In the genomic region with DNA sequence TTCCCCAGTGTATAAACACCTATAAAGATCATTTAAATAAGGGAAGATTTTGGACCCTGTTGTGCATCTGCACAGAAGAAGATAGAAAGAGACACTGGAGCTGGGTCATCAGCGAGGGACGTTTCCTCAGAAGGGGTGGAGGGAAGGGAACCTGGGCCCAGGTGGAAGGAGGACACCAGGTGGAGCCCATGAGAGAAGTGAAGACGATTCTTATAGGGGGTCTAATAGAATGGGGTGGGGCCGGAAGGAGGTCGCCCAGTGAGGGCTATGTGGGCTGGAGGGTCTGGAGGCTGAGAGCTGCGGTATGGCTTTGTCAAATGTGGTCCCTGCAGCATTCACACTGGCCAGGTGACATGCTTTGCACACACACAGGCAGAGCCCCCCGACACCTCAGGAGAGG, we compare ENCODE assay signal across 16 cellular contexts. TPM values are rescaled to one million over a fixed set of nuclear protein-coding genes. Genes with fewer than 3 reads are reported as not detected.
DNase-seq lines count a peak whose midpoint lies in the region; TF ChIP-seq lines count a peak whose summit lies in the region.
"Had no signal": no experiment of that assay in that cellular context is flagged by ENCODE, and none has a peak within 500 bp of the region (broad histone marks: within the 10 kb centered on the region; RNA-seq: fewer than 3 reads in every experiment).

No MANE protein-coding gene starts in this region.

- TF ChIP-seq CTCF in H9 (conservative IDR thresholded peaks at IDR 0.05): peak; percentile 38; the same call in 2 of the 3 replicates
- no peak for TF ChIP-seq CTCF in breast epithelium (IDR thresholded peaks at IDR 0.05)
- TF ChIP-seq CTCF in stomach (IDR thresholded peaks at IDR 0.05): no peak

- TF ChIP-seq EP300 in stomach (IDR thresholded peaks at IDR 0.05): no peak

- H3K56ac ChIP-seq in H9 (ENCODE audit: insufficient read length, low read depth, low read length) (no peak overlapping the region), mesendoderm (ENCODE audit: low read length) (peak overlapping the region; percentile 63)

- peaks cover 0 to 2% (median 0%) of the 10 kb centered on the region in 3 experiments; a peak in 2 of 7 replicates for H3K36me3 Mint-ChIP-seq in H9 (ENCODE audit: insufficient read depth in 1 of 3, low read depth in 3 of 3)
- H3K36me3 Mint-ChIP-seq: IgD-negative memory B cell had no signal

- H3K4me1 ChIP-seq in H9 (ENCODE audit: insufficient read depth, low read length) (peaks cover 30% of the 10 kb centered on the region; the same call in 1 of the 2 replicates), breast epithelium (peaks cover 19 to 24% of the 10 kb centered on the region in 2 donors), mesendoderm (ENCODE audit: control insufficient read depth, low read depth, low read length) (peaks cover 47% of the 10 kb centered on the region), stomach (peaks cover 61 to 97% (median 82%) of the 10 kb centered on the region in 4 donors)

- no peak overlapping the region for H3K9ac ChIP-seq in H9 (ENCODE audit: extremely low read depth, insufficient read length, low read length)
- H3K9ac ChIP-seq in mesendoderm (ENCODE audit: low read length): peak overlapping the region; percentile 39

- H3K4ac ChIP-seq in H9 (ENCODE audit: low read depth, low read length): no peak overlapping the region
- H3K4ac ChIP-seq in mesendoderm (ENCODE audit: low read depth, low read length): peak overlapping the region; percentile 81

- H4K91ac ChIP-seq in H9 (ENCODE audit: insufficient read length, low read depth, low read length): no peak overlapping the region

- no peak overlapping the region for H2AFZ ChIP-seq in H9 (ENCODE audit: low read length)

- H3K18ac ChIP-seq in H9 (ENCODE audit: insufficient read length, low read depth, low read length) (no peak overlapping the region), mesendoderm (ENCODE audit: low read length) (peak overlapping the region; percentile 29)

- H2BK15ac ChIP-seq in H9 (ENCODE audit: low read depth, low read length) (no peak overlapping the region), mesendoderm (replicated peaks; ENCODE audit: low read depth) (no peak overlapping the region)

- WGBS in H9 (ENCODE audit: extremely low coverage, insufficient read length, low lambda C conversion rate): no CpG with 5 or more reads among the region's 7 CpGs
- WGBS in mesendoderm (ENCODE audit: extremely low coverage, insufficient coverage, low lambda C conversion rate): no CpG with 5 or more reads among the region's 7 CpGs
- WGBS in stomach, 5 donors: 75 to 81% (median 77%) methylated on average over 7 of the region's 7 CpGs

- H3K4me3 Mint-ChIP-seq in H9: peak overlapping the region in 1 of 2 experiments; percentile 45; a peak in 1 of 5 replicates
- H3K4me3 Mint-ChIP-seq: activated CD4-positive, alpha-beta memory T cell treated with anti-CD3 and anti-CD28 coated beads, Interleukin-2, amount 10 ng/mL, durations not matched to agents 7 days and 5 days; IgD-negative memory B cell had no signal

- H3K27ac ChIP-seq in H9 (ENCODE audit: insufficient read length, low read depth, low read length) (no peak overlapping the region), breast epithelium (peak overlapping the region; percentile 85 to 98), mesendoderm (ENCODE audit: low read depth, low read length) (peak overlapping the region; percentile 73), stomach (peak overlapping the region in 3 of 5 donors; percentile 85 to 91 (median 89))
- H3K27ac ChIP-seq: SK-N-MC had no signal

- no peak for TF ChIP-seq POLR2A in breast epithelium (IDR thresholded peaks at IDR 0.05)
- TF ChIP-seq POLR2A in stomach (IDR thresholded peaks at IDR 0.05): no peak

- H3K27me3 ChIP-seq in H9 (ENCODE audit: insufficient read depth, low read length) (no peaks in the 10 kb centered on the region), breast epithelium (no peaks in the 10 kb centered on the region), mesendoderm (ENCODE audit: insufficient read depth, low read length, poor library complexity) (no peaks in the 10 kb centered on the region), stomach (peaks cover 0 to 3% (median 0%) of the 10 kb centered on the region in 3 donors)

- DNase-seq in H9 (no peak), breast epithelium (ENCODE audit: low spot score in 2 of 2) (no peak), mesendoderm (no peak), stomach (no peak), D341Med (ENCODE audit: low spot score) (no peak), middle frontal gyrus (ENCODE audit: extremely low spot score, low spot score) (no peak)
- no peak for DNase-seq in stimulated activated CD4-positive, alpha-beta T cell treated with anti-CD3 and anti-CD28 coated beads, Interleukin-4, amount 100 ng/mL, for 24 hours
- no peak for DNase-seq in activated naive CD4-positive, alpha-beta T cell treated with anti-CD3 and anti-CD28 coated beads, Interleukin-2, amount 50 U/mL, for 16 hours
- DNase-seq: activated CD4-positive, alpha-beta memory T cell treated with anti-CD3 and anti-CD28 coated beads, Interleukin-2, amount 10 ng/mL, durations not matched to agents 7 days and 5 days; dorsolateral prefrontal cortex; foreskin fibroblast; NCI-H1048; NCI-H2171 treated with DMSO at 0.1 percent for 48 hours; stimulated activated CD4-positive, alpha-beta T cell treated with anti-CD3 and anti-CD28 coated beads, Interleukin-2, amount 100 ng/mL, for 48 hours had no signal

- no peak overlapping the region for H3T11ph ChIP-seq in H9 (ENCODE audit: low read length)

- no peak overlapping the region for H3K14ac ChIP-seq in H9 (ENCODE audit: insufficient read depth, low read length)

- H3K4me3 ChIP-seq in breast epithelium (peak overlapping the region in 2 of 3 donors; percentile 9 to 34), mesendoderm (ENCODE audit: low read length) (no peak overlapping the region), stomach (no peak overlapping the region)
- H3K4me3 ChIP-seq: dorsolateral prefrontal cortex, SK-N-MC had no signal

- no peak overlapping the region for H2BK5ac ChIP-seq in H9 (ENCODE audit: insufficient read length, low read length)
- H2BK5ac ChIP-seq in mesendoderm (ENCODE audit: low read length): peak overlapping the region; percentile 71

- no peaks in the 10 kb centered on the region for H3K36me3 ChIP-seq in breast epithelium
- no peaks in the 10 kb centered on the region for H3K36me3 ChIP-seq in mesendoderm (ENCODE audit: control insufficient read depth, insufficient read depth, low read length)
- H3K36me3 ChIP-seq in stomach: no peaks in the 10 kb centered on the region

- H3K23me2 ChIP-seq in H9 (ENCODE audit: insufficient read length, low read depth, low read length, poor library complexity, severe bottlenecking): no peaks in the 10 kb centered on the region

- H3K4me1 Mint-ChIP-seq in H9: peaks cover 85 to 89% of the 10 kb centered on the region in 2 experiments
- H3K4me1 Mint-ChIP-seq: activated CD4-positive, alpha-beta memory T cell treated with anti-CD3 and anti-CD28 coated beads, Interleukin-2, amount 10 ng/mL, durations not matched to agents 7 days and 5 days had no signal

- H2AK5ac ChIP-seq in H9 (ENCODE audit: insufficient read length, low read length) (no peak overlapping the region), mesendoderm (ENCODE audit: low read length) (peak overlapping the region; percentile 32)

- H3K79me2 ChIP-seq in H9 (ENCODE audit: insufficient read depth, low read length): peaks cover 11% of the 10 kb centered on the region; the same call in 1 of the 2 replicates
- peaks cover 54% of the 10 kb centered on the region for H3K79me2 ChIP-seq in mesendoderm (ENCODE audit: control insufficient read depth, insufficient read depth, low read length)

- no peaks in the 10 kb centered on the region; a peak in 2 of 5 replicates for H3K9me3 Mint-ChIP-seq in H9
- H3K9me3 Mint-ChIP-seq: activated CD4-positive, alpha-beta memory T cell treated with anti-CD3 and anti-CD28 coated beads, Interleukin-2, amount 10 ng/mL, durations not matched to agents 7 days and 5 days; IgD-negative memory B cell had no signal

- H2BK12ac ChIP-seq in H9 (ENCODE audit: insufficient read length, low read depth, low read length): no peak overlapping the region

- intact Hi-C loops in breast epithelium (cut with DNase I; ENCODE audit: low total_unique reads): no loop called here
- intact Hi-C loops in stomach (cut with DNase I; ENCODE audit: low total_unique reads): no loop called here

- H4K5ac ChIP-seq in H9 (ENCODE audit: insufficient read length, low read depth, low read length): no peak overlapping the region
- H4K5ac ChIP-seq in mesendoderm (ENCODE audit: low read length): no peak overlapping the region

- H3K27me3 Mint-ChIP-seq in H9 (ENCODE audit: low read depth): no peaks in the 10 kb centered on the region

- H3K9me3 ChIP-seq in H9 (ENCODE audit: control insufficient read depth, low read depth, low read length) (no peaks in the 10 kb centered on the region), breast epithelium (no peaks in the 10 kb centered on the region), stomach (no peaks in the 10 kb centered on the region)

- H4K8ac ChIP-seq in H9 (replicated peaks; ENCODE audit: insufficient read length, low read depth, low read length) (no peak overlapping the region), mesendoderm (ENCODE audit: low read depth, low read length) (no peak overlapping the region)

- H3K4me2 ChIP-seq in H9 (ENCODE audit: insufficient read depth, insufficient read length, low read length) (no peak overlapping the region), mesendoderm (ENCODE audit: low read length) (no peak overlapping the region)

- no peaks in the 10 kb centered on the region for H3K79me1 ChIP-seq in H9 (ENCODE audit: insufficient read depth, low read depth, low read length, poor library complexity, severe bottlenecking)
- H3K79me1 ChIP-seq in mesendoderm (ENCODE audit: low read length): peaks cover 14% of the 10 kb centered on the region

- H4K20me1 ChIP-seq in H9 (ENCODE audit: control insufficient read depth, insufficient read depth, insufficient read length): no peaks in the 10 kb centered on the region

- H3K23ac ChIP-seq in H9 (ENCODE audit: insufficient read length, low read depth, low read length): no peak overlapping the region
- H3K23ac ChIP-seq in mesendoderm (ENCODE audit: low read length): peak overlapping the region; percentile 73

- no peak overlapping the region for H2BK120ac ChIP-seq in H9 (ENCODE audit: low read depth, low read length, poor library complexity, severe bottlenecking)
- H2BK120ac ChIP-seq in mesendoderm (ENCODE audit: low read depth, low read length): peak overlapping the region; percentile 62

- peak overlapping the region; percentile 33 to 90 (median 61); a peak in 5 of 7 replicates for H3K27ac Mint-ChIP-seq in H9
- H3K27ac Mint-ChIP-seq: activated CD4-positive, alpha-beta memory T cell treated with anti-CD3 and anti-CD28 coated beads, Interleukin-2, amount 10 ng/mL, durations not matched to agents 7 days and 5 days; IgD-negative memory B cell had no signal

- H2BK20ac ChIP-seq in H9 (ENCODE audit: low read depth, low read length, poor library complexity, severe bottlenecking): no peak overlapping the region

RNA-seq across cellular contexts. Expression of gene KIRREL1, which starts 13.7 kb away (rescaled TPM):
- total RNA-seq in H9 (2021) (29.9 and 30.5 TPM in 2 replicates), breast epithelium (10 to 100 TPM; 26.1 to 55.5 (median 34.1) TPM), stomach (10 to 100 TPM in 3 of 5 donors, 1 to 10 TPM in 2; 3.2 to 27.9 (median 10.7) TPM)
- 19.9 TPM for polyA plus RNA-seq in mesendoderm (2013, experiment 1 of 2)
- polyA plus RNA-seq in mesendoderm (2013, experiment 2 of 2): 19.5 TPM
- 1 to 10 TPM; 2.8 to 4.3 (median 4.0) TPM for polyA plus RNA-seq in stomach
- total RNA-seq: activated CD4-positive, alpha-beta memory T cell treated with anti-CD3 and anti-CD28 coated beads, Interleukin-2, amount 10 ng/mL, durations not matched to agents 7 days and 5 days had no signal
- polyA plus RNA-seq: IgD-negative memory B cell had no signal

Comparison
In these comparisons a context has a peak if more than half of its experiments do, and no peak if none do; other contexts are left out.
1. H3K4me3 ChIP-seq: peak in breast epithelium (2 of 3); none in mesendoderm (single experiment) and stomach (0 of 4).